ENCODE assay signal across 1 cellular context in the genomic region with DNA sequence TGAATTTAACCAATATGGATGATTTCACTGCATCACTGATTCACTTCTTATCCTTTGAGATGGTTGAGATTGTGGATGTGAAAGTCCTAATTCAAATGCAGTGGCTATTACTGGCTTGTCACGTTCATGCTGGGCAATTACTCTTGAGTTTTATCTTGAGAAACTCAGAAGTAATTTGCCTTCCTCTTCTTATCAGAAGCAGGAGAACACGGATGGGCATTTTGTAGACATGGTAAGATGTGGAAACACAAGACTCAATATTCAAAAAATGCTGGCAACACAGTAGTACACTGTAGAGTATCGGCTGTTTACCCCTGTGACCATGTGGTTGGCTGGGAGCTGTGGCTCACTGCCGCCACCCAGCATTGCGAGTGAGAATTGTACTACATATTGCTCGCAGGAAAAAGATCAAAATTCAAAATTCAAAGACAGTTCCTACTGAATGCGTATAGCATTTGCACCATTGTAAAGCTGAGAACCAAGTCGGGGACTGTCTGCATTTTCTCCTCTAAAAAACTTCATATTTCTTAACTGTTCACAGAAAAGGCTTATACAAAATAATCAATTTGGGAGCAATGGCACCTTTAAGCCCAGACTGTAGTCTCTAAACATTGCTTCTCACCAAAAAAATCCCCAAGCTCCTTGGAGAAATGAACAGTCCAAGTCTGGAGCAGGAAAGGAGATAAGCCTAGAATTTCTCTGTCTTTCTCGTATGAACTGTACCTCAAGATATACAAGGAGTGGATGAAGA.
A peak's percentile ranks its signal among the peaks of the same experiment; 100 is the strongest.
TF ChIP-seq lines count a peak whose summit lies in the region.

No MANE protein-coding gene starts in this region.

TF ChIP-seq in K562, 482 proteins besides CTCF, POLR2A, EP300 and RAD21 (continued from another document and continues in another):
- TF ChIP-seq TEAD1 (CRISPR knock-in tag; IDR thresholded peaks at IDR 0.05) (no peak), HDAC8 (tag; IDR thresholded peaks at IDR 0.05) (no peak), CSDE1 (IDR thresholded peaks at IDR 0.05) (no peak), TSC22D4 (tag; IDR thresholded peaks at IDR 0.05) (no peak), ZNF431 (CRISPR knock-in tag; IDR thresholded peaks at IDR 0.05) (no peak), MAFG (tag; conservative IDR thresholded peaks at IDR 0.05) (no peak), ZNF695 (CRISPR knock-in tag; IDR thresholded peaks at IDR 0.05) (no peak), CEBPB (tag; IDR thresholded peaks at IDR 0.05) (no peak), MAZ (CRISPR knock-in tag; conservative IDR thresholded peaks at IDR 0.05 in 1 of 2, IDR thresholded peaks at IDR 0.05 in 1 of 2) (peak in 1 of 2 experiments; percentile 47; a peak in 2 of 4 replicates), SMAD3 (CRISPR knock-in tag; conservative IDR thresholded peaks at IDR 0.05) (no peak), ETV6 (IDR thresholded peaks at IDR 0.05; ENCODE audit: borderline replicate concordance in 1 of 2, low read depth in 2 of 2, low read length in 1 of 2) (no peak), ETV6 (CRISPR knock-in tag; IDR thresholded peaks at IDR 0.05; ENCODE audit: borderline replicate concordance) (no peak), L3MBTL2 (IDR thresholded peaks at IDR 0.05) (peak; percentile 77), TCFL5 (CRISPR knock-in tag; conservative IDR thresholded peaks at IDR 0.05) (no peak), ZNF79 (CRISPR knock-in tag; IDR thresholded peaks at IDR 0.05; ENCODE audit: low read depth) (no peak), ARID2 (IDR thresholded peaks at IDR 0.05) (peak; percentile 65; the same call in 1 of the 2 replicates), TBL1XR1 (IDR thresholded peaks at IDR 0.05; ENCODE audit: low read length in 2 of 2) (no peak), ATF7 (IDR thresholded peaks at IDR 0.05) (no peak), NELFE (IDR thresholded peaks at IDR 0.05; ENCODE audit: insufficient read depth, insufficient read length) (no peak), BCL6 (CRISPR knock-in tag; IDR thresholded peaks at IDR 0.05) (no peak), TAL1 (IDR thresholded peaks at IDR 0.05) (no peak), SMC3 (conservative IDR thresholded peaks at IDR 0.05; ENCODE audit: insufficient read depth, low read depth, low read length) (peak; percentile 73), MCM7 (IDR thresholded peaks at IDR 0.05) (no peak), HIVEP1 (CRISPR knock-in tag; IDR thresholded peaks at IDR 0.05) (no peak), TEAD4 (IDR thresholded peaks at IDR 0.05; ENCODE audit: low read length) (0 out of 2 replicates have a peak, but pooled peaks have one; percentile 7), TEAD4 (CRISPR knock-in tag; IDR thresholded peaks at IDR 0.05; ENCODE audit: borderline replicate concordance) (no peak), EHMT2 (IDR thresholded peaks at IDR 0.05) (peak; percentile 23; the same call in 1 of the 2 replicates), NFE2 (IDR thresholded peaks at IDR 0.05; ENCODE audit: low read depth) (no peak), E2F3 (CRISPR knock-in tag; IDR thresholded peaks at IDR 0.05) (no peak), SUPT5H (IDR thresholded peaks at IDR 0.05) (no peak), MYBL2 (IDR thresholded peaks at IDR 0.05; ENCODE audit: low read depth) (peak; percentile 68), MYBL2 (CRISPR knock-in tag; IDR thresholded peaks at IDR 0.05; ENCODE audit: borderline replicate concordance) (no peak), ZBED1 (IDR thresholded peaks at IDR 0.05) (no peak), DNMT1 (IDR thresholded peaks at IDR 0.05) (no peak), ZFP30 (CRISPR knock-in tag; IDR thresholded peaks at IDR 0.05; ENCODE audit: borderline replicate concordance) (no peak)
- TF ChIP-seq, protein P1, sequence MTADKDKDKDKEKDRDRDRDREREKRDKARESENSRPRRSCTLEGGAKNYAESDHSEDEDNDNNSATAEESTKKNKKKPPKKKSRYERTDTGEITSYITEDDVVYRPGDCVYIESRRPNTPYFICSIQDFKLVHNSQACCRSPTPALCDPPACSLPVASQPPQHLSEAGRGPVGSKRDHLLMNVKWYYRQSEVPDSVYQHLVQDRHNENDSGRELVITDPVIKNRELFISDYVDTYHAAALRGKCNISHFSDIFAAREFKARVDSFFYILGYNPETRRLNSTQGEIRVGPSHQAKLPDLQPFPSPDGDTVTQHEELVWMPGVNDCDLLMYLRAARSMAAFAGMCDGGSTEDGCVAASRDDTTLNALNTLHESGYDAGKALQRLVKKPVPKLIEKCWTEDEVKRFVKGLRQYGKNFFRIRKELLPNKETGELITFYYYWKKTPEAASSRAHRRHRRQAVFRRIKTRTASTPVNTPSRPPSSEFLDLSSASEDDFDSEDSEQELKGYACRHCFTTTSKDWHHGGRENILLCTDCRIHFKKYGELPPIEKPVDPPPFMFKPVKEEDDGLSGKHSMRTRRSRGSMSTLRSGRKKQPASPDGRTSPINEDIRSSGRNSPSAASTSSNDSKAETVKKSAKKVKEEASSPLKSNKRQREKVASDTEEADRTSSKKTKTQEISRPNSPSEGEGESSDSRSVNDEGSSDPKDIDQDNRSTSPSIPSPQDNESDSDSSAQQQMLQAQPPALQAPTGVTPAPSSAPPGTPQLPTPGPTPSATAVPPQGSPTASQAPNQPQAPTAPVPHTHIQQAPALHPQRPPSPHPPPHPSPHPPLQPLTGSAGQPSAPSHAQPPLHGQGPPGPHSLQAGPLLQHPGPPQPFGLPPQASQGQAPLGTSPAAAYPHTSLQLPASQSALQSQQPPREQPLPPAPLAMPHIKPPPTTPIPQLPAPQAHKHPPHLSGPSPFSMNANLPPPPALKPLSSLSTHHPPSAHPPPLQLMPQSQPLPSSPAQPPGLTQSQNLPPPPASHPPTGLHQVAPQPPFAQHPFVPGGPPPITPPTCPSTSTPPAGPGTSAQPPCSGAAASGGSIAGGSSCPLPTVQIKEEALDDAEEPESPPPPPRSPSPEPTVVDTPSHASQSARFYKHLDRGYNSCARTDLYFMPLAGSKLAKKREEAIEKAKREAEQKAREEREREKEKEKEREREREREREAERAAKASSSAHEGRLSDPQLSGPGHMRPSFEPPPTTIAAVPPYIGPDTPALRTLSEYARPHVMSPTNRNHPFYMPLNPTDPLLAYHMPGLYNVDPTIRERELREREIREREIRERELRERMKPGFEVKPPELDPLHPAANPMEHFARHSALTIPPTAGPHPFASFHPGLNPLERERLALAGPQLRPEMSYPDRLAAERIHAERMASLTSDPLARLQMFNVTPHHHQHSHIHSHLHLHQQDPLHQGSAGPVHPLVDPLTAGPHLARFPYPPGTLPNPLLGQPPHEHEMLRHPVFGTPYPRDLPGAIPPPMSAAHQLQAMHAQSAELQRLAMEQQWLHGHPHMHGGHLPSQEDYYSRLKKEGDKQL (CRISPR knock-in tag; IDR thresholded peaks at IDR 0.05; ENCODE audit: borderline replicate concordance), result no peak
- TF ChIP-seq, protein P2, sequence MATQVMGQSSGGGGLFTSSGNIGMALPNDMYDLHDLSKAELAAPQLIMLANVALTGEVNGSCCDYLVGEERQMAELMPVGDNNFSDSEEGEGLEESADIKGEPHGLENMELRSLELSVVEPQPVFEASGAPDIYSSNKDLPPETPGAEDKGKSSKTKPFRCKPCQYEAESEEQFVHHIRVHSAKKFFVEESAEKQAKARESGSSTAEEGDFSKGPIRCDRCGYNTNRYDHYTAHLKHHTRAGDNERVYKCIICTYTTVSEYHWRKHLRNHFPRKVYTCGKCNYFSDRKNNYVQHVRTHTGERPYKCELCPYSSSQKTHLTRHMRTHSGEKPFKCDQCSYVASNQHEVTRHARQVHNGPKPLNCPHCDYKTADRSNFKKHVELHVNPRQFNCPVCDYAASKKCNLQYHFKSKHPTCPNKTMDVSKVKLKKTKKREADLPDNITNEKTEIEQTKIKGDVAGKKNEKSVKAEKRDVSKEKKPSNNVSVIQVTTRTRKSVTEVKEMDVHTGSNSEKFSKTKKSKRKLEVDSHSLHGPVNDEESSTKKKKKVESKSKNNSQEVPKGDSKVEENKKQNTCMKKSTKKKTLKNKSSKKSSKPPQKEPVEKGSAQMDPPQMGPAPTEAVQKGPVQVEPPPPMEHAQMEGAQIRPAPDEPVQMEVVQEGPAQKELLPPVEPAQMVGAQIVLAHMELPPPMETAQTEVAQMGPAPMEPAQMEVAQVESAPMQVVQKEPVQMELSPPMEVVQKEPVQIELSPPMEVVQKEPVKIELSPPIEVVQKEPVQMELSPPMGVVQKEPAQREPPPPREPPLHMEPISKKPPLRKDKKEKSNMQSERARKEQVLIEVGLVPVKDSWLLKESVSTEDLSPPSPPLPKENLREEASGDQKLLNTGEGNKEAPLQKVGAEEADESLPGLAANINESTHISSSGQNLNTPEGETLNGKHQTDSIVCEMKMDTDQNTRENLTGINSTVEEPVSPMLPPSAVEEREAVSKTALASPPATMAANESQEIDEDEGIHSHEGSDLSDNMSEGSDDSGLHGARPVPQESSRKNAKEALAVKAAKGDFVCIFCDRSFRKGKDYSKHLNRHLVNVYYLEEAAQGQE (CRISPR knock-in tag; IDR thresholded peaks at IDR 0.05; ENCODE audit: low read depth), result no peak
- TF ChIP-seq, protein P3, sequence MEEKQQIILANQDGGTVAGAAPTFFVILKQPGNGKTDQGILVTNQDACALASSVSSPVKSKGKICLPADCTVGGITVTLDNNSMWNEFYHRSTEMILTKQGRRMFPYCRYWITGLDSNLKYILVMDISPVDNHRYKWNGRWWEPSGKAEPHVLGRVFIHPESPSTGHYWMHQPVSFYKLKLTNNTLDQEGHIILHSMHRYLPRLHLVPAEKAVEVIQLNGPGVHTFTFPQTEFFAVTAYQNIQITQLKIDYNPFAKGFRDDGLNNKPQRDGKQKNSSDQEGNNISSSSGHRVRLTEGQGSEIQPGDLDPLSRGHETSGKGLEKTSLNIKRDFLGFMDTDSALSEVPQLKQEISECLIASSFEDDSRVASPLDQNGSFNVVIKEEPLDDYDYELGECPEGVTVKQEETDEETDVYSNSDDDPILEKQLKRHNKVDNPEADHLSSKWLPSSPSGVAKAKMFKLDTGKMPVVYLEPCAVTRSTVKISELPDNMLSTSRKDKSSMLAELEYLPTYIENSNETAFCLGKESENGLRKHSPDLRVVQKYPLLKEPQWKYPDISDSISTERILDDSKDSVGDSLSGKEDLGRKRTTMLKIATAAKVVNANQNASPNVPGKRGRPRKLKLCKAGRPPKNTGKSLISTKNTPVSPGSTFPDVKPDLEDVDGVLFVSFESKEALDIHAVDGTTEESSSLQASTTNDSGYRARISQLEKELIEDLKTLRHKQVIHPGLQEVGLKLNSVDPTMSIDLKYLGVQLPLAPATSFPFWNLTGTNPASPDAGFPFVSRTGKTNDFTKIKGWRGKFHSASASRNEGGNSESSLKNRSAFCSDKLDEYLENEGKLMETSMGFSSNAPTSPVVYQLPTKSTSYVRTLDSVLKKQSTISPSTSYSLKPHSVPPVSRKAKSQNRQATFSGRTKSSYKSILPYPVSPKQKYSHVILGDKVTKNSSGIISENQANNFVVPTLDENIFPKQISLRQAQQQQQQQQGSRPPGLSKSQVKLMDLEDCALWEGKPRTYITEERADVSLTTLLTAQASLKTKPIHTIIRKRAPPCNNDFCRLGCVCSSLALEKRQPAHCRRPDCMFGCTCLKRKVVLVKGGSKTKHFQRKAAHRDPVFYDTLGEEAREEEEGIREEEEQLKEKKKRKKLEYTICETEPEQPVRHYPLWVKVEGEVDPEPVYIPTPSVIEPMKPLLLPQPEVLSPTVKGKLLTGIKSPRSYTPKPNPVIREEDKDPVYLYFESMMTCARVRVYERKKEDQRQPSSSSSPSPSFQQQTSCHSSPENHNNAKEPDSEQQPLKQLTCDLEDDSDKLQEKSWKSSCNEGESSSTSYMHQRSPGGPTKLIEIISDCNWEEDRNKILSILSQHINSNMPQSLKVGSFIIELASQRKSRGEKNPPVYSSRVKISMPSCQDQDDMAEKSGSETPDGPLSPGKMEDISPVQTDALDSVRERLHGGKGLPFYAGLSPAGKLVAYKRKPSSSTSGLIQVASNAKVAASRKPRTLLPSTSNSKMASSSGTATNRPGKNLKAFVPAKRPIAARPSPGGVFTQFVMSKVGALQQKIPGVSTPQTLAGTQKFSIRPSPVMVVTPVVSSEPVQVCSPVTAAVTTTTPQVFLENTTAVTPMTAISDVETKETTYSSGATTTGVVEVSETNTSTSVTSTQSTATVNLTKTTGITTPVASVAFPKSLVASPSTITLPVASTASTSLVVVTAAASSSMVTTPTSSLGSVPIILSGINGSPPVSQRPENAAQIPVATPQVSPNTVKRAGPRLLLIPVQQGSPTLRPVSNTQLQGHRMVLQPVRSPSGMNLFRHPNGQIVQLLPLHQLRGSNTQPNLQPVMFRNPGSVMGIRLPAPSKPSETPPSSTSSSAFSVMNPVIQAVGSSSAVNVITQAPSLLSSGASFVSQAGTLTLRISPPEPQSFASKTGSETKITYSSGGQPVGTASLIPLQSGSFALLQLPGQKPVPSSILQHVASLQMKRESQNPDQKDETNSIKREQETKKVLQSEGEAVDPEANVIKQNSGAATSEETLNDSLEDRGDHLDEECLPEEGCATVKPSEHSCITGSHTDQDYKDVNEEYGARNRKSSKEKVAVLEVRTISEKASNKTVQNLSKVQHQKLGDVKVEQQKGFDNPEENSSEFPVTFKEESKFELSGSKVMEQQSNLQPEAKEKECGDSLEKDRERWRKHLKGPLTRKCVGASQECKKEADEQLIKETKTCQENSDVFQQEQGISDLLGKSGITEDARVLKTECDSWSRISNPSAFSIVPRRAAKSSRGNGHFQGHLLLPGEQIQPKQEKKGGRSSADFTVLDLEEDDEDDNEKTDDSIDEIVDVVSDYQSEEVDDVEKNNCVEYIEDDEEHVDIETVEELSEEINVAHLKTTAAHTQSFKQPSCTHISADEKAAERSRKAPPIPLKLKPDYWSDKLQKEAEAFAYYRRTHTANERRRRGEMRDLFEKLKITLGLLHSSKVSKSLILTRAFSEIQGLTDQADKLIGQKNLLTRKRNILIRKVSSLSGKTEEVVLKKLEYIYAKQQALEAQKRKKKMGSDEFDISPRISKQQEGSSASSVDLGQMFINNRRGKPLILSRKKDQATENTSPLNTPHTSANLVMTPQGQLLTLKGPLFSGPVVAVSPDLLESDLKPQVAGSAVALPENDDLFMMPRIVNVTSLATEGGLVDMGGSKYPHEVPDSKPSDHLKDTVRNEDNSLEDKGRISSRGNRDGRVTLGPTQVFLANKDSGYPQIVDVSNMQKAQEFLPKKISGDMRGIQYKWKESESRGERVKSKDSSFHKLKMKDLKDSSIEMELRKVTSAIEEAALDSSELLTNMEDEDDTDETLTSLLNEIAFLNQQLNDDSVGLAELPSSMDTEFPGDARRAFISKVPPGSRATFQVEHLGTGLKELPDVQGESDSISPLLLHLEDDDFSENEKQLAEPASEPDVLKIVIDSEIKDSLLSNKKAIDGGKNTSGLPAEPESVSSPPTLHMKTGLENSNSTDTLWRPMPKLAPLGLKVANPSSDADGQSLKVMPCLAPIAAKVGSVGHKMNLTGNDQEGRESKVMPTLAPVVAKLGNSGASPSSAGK (IDR thresholded peaks at IDR 0.05), result peak; percentile 63
- TF ChIP-seq, protein P4, sequence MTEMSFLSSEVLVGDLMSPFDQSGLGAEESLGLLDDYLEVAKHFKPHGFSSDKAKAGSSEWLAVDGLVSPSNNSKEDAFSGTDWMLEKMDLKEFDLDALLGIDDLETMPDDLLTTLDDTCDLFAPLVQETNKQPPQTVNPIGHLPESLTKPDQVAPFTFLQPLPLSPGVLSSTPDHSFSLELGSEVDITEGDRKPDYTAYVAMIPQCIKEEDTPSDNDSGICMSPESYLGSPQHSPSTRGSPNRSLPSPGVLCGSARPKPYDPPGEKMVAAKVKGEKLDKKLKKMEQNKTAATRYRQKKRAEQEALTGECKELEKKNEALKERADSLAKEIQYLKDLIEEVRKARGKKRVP (CRISPR knock-in tag; IDR thresholded peaks at IDR 0.05), result no peak
- TF ChIP-seq, protein P5, sequence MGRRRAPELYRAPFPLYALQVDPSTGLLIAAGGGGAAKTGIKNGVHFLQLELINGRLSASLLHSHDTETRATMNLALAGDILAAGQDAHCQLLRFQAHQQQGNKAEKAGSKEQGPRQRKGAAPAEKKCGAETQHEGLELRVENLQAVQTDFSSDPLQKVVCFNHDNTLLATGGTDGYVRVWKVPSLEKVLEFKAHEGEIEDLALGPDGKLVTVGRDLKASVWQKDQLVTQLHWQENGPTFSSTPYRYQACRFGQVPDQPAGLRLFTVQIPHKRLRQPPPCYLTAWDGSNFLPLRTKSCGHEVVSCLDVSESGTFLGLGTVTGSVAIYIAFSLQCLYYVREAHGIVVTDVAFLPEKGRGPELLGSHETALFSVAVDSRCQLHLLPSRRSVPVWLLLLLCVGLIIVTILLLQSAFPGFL (CRISPR knock-in tag; IDR thresholded peaks at IDR 0.05), result no peak
